Comparison of ENCODE assay signal across 16 cellular contexts in genomic region chr17:63760771-63761539, GRCh38. TPM values are rescaled to one million over a fixed set of nuclear protein-coding genes. Genes with fewer than 3 reads are reported as not detected.
A peak's percentile ranks its signal among the peaks of the same experiment; 100 is the strongest.
DNase-seq lines count a peak whose midpoint lies in the region; ATAC-seq lines count a peak whose summit lies in the region.
"Had no signal": no experiment of that assay in that cellular context is flagged by ENCODE, and none has a peak within 500 bp of the region (broad histone marks: within the 10 kb centered on the region; RNA-seq: fewer than 3 reads in every experiment).

No MANE protein-coding gene starts in this region.

- H3K9me3 Mint-ChIP-seq in activated CD4-positive, alpha-beta memory T cell treated with anti-CD3 and anti-CD28 coated beads for 36 hours = no peaks in the 10 kb centered on the region
- no peaks in the 10 kb centered on the region for H3K9me3 Mint-ChIP-seq in activated CD4-positive, alpha-beta memory T cell treated with anti-CD3 and anti-CD28 coated beads, Interleukin-2, amount 10 ng/mL, durations not matched to agents 7 days and 5 days
- no peaks in the 10 kb centered on the region for H3K9me3 Mint-ChIP-seq in activated naive CD8-positive, alpha-beta T cell treated with anti-CD3 and anti-CD28 coated beads, Interleukin-2, amount 50 U/mL, for 24 hours
- H3K9me3 Mint-ChIP-seq in stimulated activated memory B cell treated with anti-CD40 and anti-IgM and Interleukin-4, amounts not matched to agents 10 μg/mL and 1 μg/mL and 100 μg/mL, for 72 hours = no peaks in the 10 kb centered on the region
- H3K9me3 Mint-ChIP-seq: naive B cell had no signal

- DNase-seq in activated CD4-positive, alpha-beta memory T cell treated with anti-CD3 and anti-CD28 coated beads for 36 hours = peak; percentile 23
- DNase-seq in activated CD4-positive, alpha-beta memory T cell treated with anti-CD3 and anti-CD28 coated beads, Interleukin-2, amount 10 ng/mL, durations not matched to agents 7 days and 5 days = no peak
- DNase-seq in M059J (ENCODE audit: low read depth) (peak; percentile 61), dedifferentiated amniotic fluid mesenchymal stem cell (ENCODE audit: extremely low spot score) (no peak)
- peak; percentile 42 for DNase-seq in activated naive CD8-positive, alpha-beta T cell treated with anti-CD3 and anti-CD28 coated beads, Interleukin-2, amount 50 U/mL, for 24 hours
- DNase-seq: activated CD8-positive, alpha-beta memory T cell treated with anti-CD3 and anti-CD28 coated beads, Interleukin-2, amount 50 U/mL, for 4 hours; caudate nucleus; KG1; left colon; NCI-H510A treated with DMSO at 0.1 percent for 48 hours; small intestine; uterus had no signal

- peak; percentile 94 for ATAC-seq in activated naive CD8-positive, alpha-beta T cell treated with anti-CD3 and anti-CD28 coated beads, Interleukin-2, amount 50 U/mL, for 24 hours
- peak; percentile 73 for ATAC-seq in stimulated activated memory B cell treated with anti-CD40 and anti-IgM and Interleukin-4, amounts not matched to agents 10 μg/mL and 1 μg/mL and 100 μg/mL, for 72 hours
- ATAC-seq in GM18868 (IDR thresholded peaks at IDR 0.05; ENCODE audit: unreplicated experiment) (no peak), HG02642 (IDR thresholded peaks at IDR 0.05; ENCODE audit: poor library complexity, unreplicated experiment) (no peak)
- ATAC-seq: left colon had no signal

- CTCF ChIA-PET in activated CD4-positive, alpha-beta memory T cell treated with anti-CD3 and anti-CD28 coated beads for 36 hours (lab: Charles Lee) = interaction anchor here (1.3 kb wide), 1 partner anchor 50 kb away, joined by 3 read pairs; no protein-coding TSS in a partner anchor
- CTCF ChIA-PET in activated CD4-positive, alpha-beta memory T cell treated with anti-CD3 and anti-CD28 coated beads, Interleukin-2, amount 10 ng/mL, durations not matched to agents 7 days and 5 days (lab: Charles Lee) = interaction anchor here (1.5 kb wide), 1 partner anchor 8 kb away, joined by 5 read pairs; no protein-coding TSS in a partner anchor

- peaks cover 51% of the 10 kb centered on the region for H3K36me3 Mint-ChIP-seq in activated CD4-positive, alpha-beta memory T cell treated with anti-CD3 and anti-CD28 coated beads for 36 hours
- peaks cover 66% of the 10 kb centered on the region for H3K36me3 Mint-ChIP-seq in activated CD4-positive, alpha-beta memory T cell treated with anti-CD3 and anti-CD28 coated beads, Interleukin-2, amount 10 ng/mL, durations not matched to agents 7 days and 5 days (ENCODE audit: low read depth)
- peaks cover 71% of the 10 kb centered on the region for H3K36me3 Mint-ChIP-seq in activated naive CD8-positive, alpha-beta T cell treated with anti-CD3 and anti-CD28 coated beads, Interleukin-2, amount 50 U/mL, for 24 hours (ENCODE audit: low read depth)
- peaks cover 64% of the 10 kb centered on the region for H3K36me3 Mint-ChIP-seq in stimulated activated memory B cell treated with anti-CD40 and anti-IgM and Interleukin-4, amounts not matched to agents 10 μg/mL and 1 μg/mL and 100 μg/mL, for 72 hours

- POLR2A ChIA-PET in activated CD4-positive, alpha-beta memory T cell treated with anti-CD3 and anti-CD28 coated beads for 36 hours (lab: Charles Lee) = no interaction called here
- POLR2A ChIA-PET in activated CD4-positive, alpha-beta memory T cell treated with anti-CD3 and anti-CD28 coated beads, Interleukin-2, amount 10 ng/mL, durations not matched to agents 7 days and 5 days (lab: Charles Lee) = interaction anchor here (0.6 to 6.4 kb wide), 5 partner anchors 11 to 53 kb away, joined by 3 to 51 read pairs (median 3); partner anchors contain the start of genes CCDC47, DDX42 and STRADA

- H3K27ac Mint-ChIP-seq in activated CD4-positive, alpha-beta memory T cell treated with anti-CD3 and anti-CD28 coated beads for 36 hours = no peak overlapping the region
- no peak overlapping the region for H3K27ac Mint-ChIP-seq in activated CD4-positive, alpha-beta memory T cell treated with anti-CD3 and anti-CD28 coated beads, Interleukin-2, amount 10 ng/mL, durations not matched to agents 7 days and 5 days
- peak overlapping the region; percentile 44 for H3K27ac Mint-ChIP-seq in activated naive CD8-positive, alpha-beta T cell treated with anti-CD3 and anti-CD28 coated beads, Interleukin-2, amount 50 U/mL, for 24 hours
- H3K27ac Mint-ChIP-seq in stimulated activated memory B cell treated with anti-CD40 and anti-IgM and Interleukin-4, amounts not matched to agents 10 μg/mL and 1 μg/mL and 100 μg/mL, for 72 hours = peak overlapping the region; percentile 76

- intact Hi-C loops in activated CD4-positive, alpha-beta memory T cell treated with anti-CD3 and anti-CD28 coated beads for 36 hours (cut with micrococcal nuclease) = no loop called here

- H3K27me3 Mint-ChIP-seq in activated CD4-positive, alpha-beta memory T cell treated with anti-CD3 and anti-CD28 coated beads for 36 hours = no peaks in the 10 kb centered on the region
- no peaks in the 10 kb centered on the region for H3K27me3 Mint-ChIP-seq in activated CD4-positive, alpha-beta memory T cell treated with anti-CD3 and anti-CD28 coated beads, Interleukin-2, amount 10 ng/mL, durations not matched to agents 7 days and 5 days
- H3K27me3 Mint-ChIP-seq in activated naive CD8-positive, alpha-beta T cell treated with anti-CD3 and anti-CD28 coated beads, Interleukin-2, amount 50 U/mL, for 24 hours = no peaks in the 10 kb centered on the region
- no peaks in the 10 kb centered on the region for H3K27me3 Mint-ChIP-seq in stimulated activated memory B cell treated with anti-CD40 and anti-IgM and Interleukin-4, amounts not matched to agents 10 μg/mL and 1 μg/mL and 100 μg/mL, for 72 hours
- H3K27me3 Mint-ChIP-seq: naive B cell had no signal

- no peak overlapping the region for H3K4me3 Mint-ChIP-seq in activated CD4-positive, alpha-beta memory T cell treated with anti-CD3 and anti-CD28 coated beads for 36 hours
- no peak overlapping the region for H3K4me3 Mint-ChIP-seq in activated CD4-positive, alpha-beta memory T cell treated with anti-CD3 and anti-CD28 coated beads, Interleukin-2, amount 10 ng/mL, durations not matched to agents 7 days and 5 days
- H3K4me3 Mint-ChIP-seq in activated naive CD8-positive, alpha-beta T cell treated with anti-CD3 and anti-CD28 coated beads, Interleukin-2, amount 50 U/mL, for 24 hours = no peak overlapping the region
- H3K4me3 Mint-ChIP-seq in stimulated activated memory B cell treated with anti-CD40 and anti-IgM and Interleukin-4, amounts not matched to agents 10 μg/mL and 1 μg/mL and 100 μg/mL, for 72 hours = no peak overlapping the region

- H3K4me1 Mint-ChIP-seq in activated CD4-positive, alpha-beta memory T cell treated with anti-CD3 and anti-CD28 coated beads for 36 hours (ENCODE audit: low read depth) = peaks cover 6% of the 10 kb centered on the region
- peaks cover 15% of the 10 kb centered on the region for H3K4me1 Mint-ChIP-seq in activated CD4-positive, alpha-beta memory T cell treated with anti-CD3 and anti-CD28 coated beads, Interleukin-2, amount 10 ng/mL, durations not matched to agents 7 days and 5 days
- H3K4me1 Mint-ChIP-seq in activated naive CD8-positive, alpha-beta T cell treated with anti-CD3 and anti-CD28 coated beads, Interleukin-2, amount 50 U/mL, for 24 hours = peaks cover 16% of the 10 kb centered on the region
- peaks cover 21% of the 10 kb centered on the region for H3K4me1 Mint-ChIP-seq in stimulated activated memory B cell treated with anti-CD40 and anti-IgM and Interleukin-4, amounts not matched to agents 10 μg/mL and 1 μg/mL and 100 μg/mL, for 72 hours

RNA-seq across cellular contexts. Expression of gene CCDC47, which starts 12.4 kb away (rescaled TPM):
- 10 to 100 TPM; 57.6 to 60.5 TPM for total RNA-seq in activated CD4-positive, alpha-beta memory T cell treated with anti-CD3 and anti-CD28 coated beads for 36 hours
- 10 to 100 TPM; 56.7 to 57.9 TPM for total RNA-seq in activated CD4-positive, alpha-beta memory T cell treated with anti-CD3 and anti-CD28 coated beads, Interleukin-2, amount 10 ng/mL, durations not matched to agents 7 days and 5 days
- 46.2 and 64.1 TPM in 2 replicates for total RNA-seq in M059J (2014; rRNA removed; shearing (Covaris generic))

RNA-seq across cellular contexts. Expression of gene DDX42, which starts 13.0 kb away (rescaled TPM):
- 100 to 1,000 TPM; 103 to 106 TPM for total RNA-seq in activated CD4-positive, alpha-beta memory T cell treated with anti-CD3 and anti-CD28 coated beads for 36 hours
- 100 to 1,000 TPM; 113 to 118 TPM for total RNA-seq in activated CD4-positive, alpha-beta memory T cell treated with anti-CD3 and anti-CD28 coated beads, Interleukin-2, amount 10 ng/mL, durations not matched to agents 7 days and 5 days
- 27.7 and 35.2 TPM in 2 replicates for total RNA-seq in M059J (2014; rRNA removed; shearing (Covaris generic))

RNA-seq across cellular contexts. Expression of gene STRADA, which starts 19.4 kb away (rescaled TPM):
- total RNA-seq in activated CD4-positive, alpha-beta memory T cell treated with anti-CD3 and anti-CD28 coated beads for 36 hours = 10 to 100 TPM; 64.8 to 69.7 TPM
- 10 to 100 TPM; 53.1 to 59.4 TPM for total RNA-seq in activated CD4-positive, alpha-beta memory T cell treated with anti-CD3 and anti-CD28 coated beads, Interleukin-2, amount 10 ng/mL, durations not matched to agents 7 days and 5 days
- total RNA-seq in M059J (2014; rRNA removed; shearing (Covaris generic)) = 15.2 and 18.3 TPM in 2 replicates

Comparison
In these comparisons a context has a peak if more than half of its experiments do, and no peak if none do; other contexts are left out.
1. DNase-seq: peak in activated CD4-positive, alpha-beta memory T cell treated with anti-CD3 and anti-CD28 coated beads for 36 hours (single experiment), M059J (single experiment) and activated naive CD8-positive, alpha-beta T cell treated with anti-CD3 and anti-CD28 coated beads, Interleukin-2, amount 50 U/mL, for 24 hours (single experiment); none in activated CD4-positive, alpha-beta memory T cell treated with anti-CD3 and anti-CD28 coated beads, Interleukin-2, amount 10 ng/mL, durations not matched to agents 7 days and 5 days (single experiment) and dedifferentiated amniotic fluid mesenchymal stem cell (single experiment).
2. H3K27ac Mint-ChIP-seq: peak in activated naive CD8-positive, alpha-beta T cell treated with anti-CD3 and anti-CD28 coated beads, Interleukin-2, amount 50 U/mL, for 24 hours (single experiment) and stimulated activated memory B cell treated with anti-CD40 and anti-IgM and Interleukin-4, amounts not matched to agents 10 μg/mL and 1 μg/mL and 100 μg/mL, for 72 hours (single experiment); none in activated CD4-positive, alpha-beta memory T cell treated with anti-CD3 and anti-CD28 coated beads for 36 hours (single experiment) and activated CD4-positive, alpha-beta memory T cell treated with anti-CD3 and anti-CD28 coated beads, Interleukin-2, amount 10 ng/mL, durations not matched to agents 7 days and 5 days (single experiment).
3. ATAC-seq: peak in activated naive CD8-positive, alpha-beta T cell treated with anti-CD3 and anti-CD28 coated beads, Interleukin-2, amount 50 U/mL, for 24 hours (single experiment) and stimulated activated memory B cell treated with anti-CD40 and anti-IgM and Interleukin-4, amounts not matched to agents 10 μg/mL and 1 μg/mL and 100 μg/mL, for 72 hours (single experiment); none in GM18868 (single experiment) and HG02642 (single experiment).